In genomic region chr5:34053133-34053532, GRCh38 we compare ENCODE assay signal across 15 cellular contexts. TPM values are rescaled to one million over a fixed set of nuclear protein-coding genes. Genes with fewer than 3 reads are reported as not detected.
DNase-seq lines count a peak whose midpoint lies in the region; ATAC-seq and TF ChIP-seq lines count a peak whose summit lies in the region.
"Had no signal": no experiment of that assay in that cellular context is flagged by ENCODE, and none has a peak within 500 bp of the region (broad histone marks: within the 10 kb centered on the region; RNA-seq: fewer than 3 reads in every experiment).

No MANE protein-coding gene starts in this region.

- intact Hi-C loops in MCF 10A (cut with micrococcal nuclease) (no loop called here), breast epithelium (cut with DNase I; ENCODE audit: low total_unique reads) (no loop called here), right cardiac atrium (cut with DNase I) (no loop called here), aorta (cut with DNase I) (loop anchor here in 1 of 2 donors (5.0 kb wide), 1 partner anchor 46 kb away; the partner anchor contains the start of gene AMACR), prostate gland (cut with DNase I) (no loop called here)

- POLR2A ChIA-PET in MCF 10A (lab: Yijun Ruan, JAX), result interaction anchor here (0.6 to 2.1 kb wide), 6 partner anchors 8 to 862 kb away, joined by 5 to 9 read pairs (median 5); partner anchors contain the start of genes AMACR, BRIX1, C1QTNF3 and RAD1

- H3K4me1 ChIP-seq in breast epithelium (no peaks in the 10 kb centered on the region), right cardiac atrium (ENCODE audit: control insufficient read depth, insufficient read depth, low read length) (peaks cover 2% of the 10 kb centered on the region), aorta (ENCODE audit: control insufficient read depth in 1 of 2, insufficient read depth in 2 of 2, low read length in 2 of 2) (no peaks in the 10 kb centered on the region), prostate gland (replicated peaks) (no peaks in the 10 kb centered on the region)

- TF ChIP-seq CTCF in MCF 10A (IDR thresholded peaks at IDR 0.05; ENCODE audit: unreplicated experiment), result no peak
- no peak for TF ChIP-seq CTCF in breast epithelium (IDR thresholded peaks at IDR 0.05)
- no peak for TF ChIP-seq CTCF in brain (conservative IDR thresholded peaks at IDR 0.05)
- no peak for TF ChIP-seq CTCF in prostate gland (IDR thresholded peaks at IDR 0.05)
- no peak for TF ChIP-seq CTCF in GM10266 (IDR thresholded peaks at IDR 0.05; ENCODE audit: control insufficient read depth, insufficient read depth, low read depth, missing control alignments)

- no peak for TF ChIP-seq POLR2A in breast epithelium (IDR thresholded peaks at IDR 0.05)
- no peak for TF ChIP-seq POLR2A in prostate gland (IDR thresholded peaks at IDR 0.05)

- H3K27me3 ChIP-seq in breast epithelium (no peaks in the 10 kb centered on the region), right cardiac atrium (ENCODE audit: control insufficient read depth, insufficient read depth) (no peaks in the 10 kb centered on the region), aorta (ENCODE audit: control insufficient read depth in 1 of 2, insufficient read depth in 2 of 2, low read length in 1 of 2) (no peaks in the 10 kb centered on the region), prostate gland (replicated peaks; ENCODE audit: insufficient read depth) (no peaks in the 10 kb centered on the region)

- DNase-seq in MCF 10A (ENCODE audit: unreplicated experiment) (peak; percentile 10), breast epithelium (ENCODE audit: low spot score in 2 of 2) (no peak), right cardiac atrium (no peak), aorta (no peak), prostate gland (ENCODE audit: low spot score) (no peak), GM10266 (ENCODE audit: extremely low spot score) (no peak), Ammon's horn (ENCODE audit: low spot score) (no peak)
- DNase-seq: 8988T, hippocampal formation, NCI-H1105 had no signal

- no peaks in the 10 kb centered on the region for H3K36me3 ChIP-seq in breast epithelium
- H3K36me3 ChIP-seq in aorta (ENCODE audit: control insufficient read depth in 1 of 2, insufficient read depth in 2 of 2, low read length in 1 of 2), result no peaks in the 10 kb centered on the region
- H3K36me3 ChIP-seq in prostate gland, result no peaks in the 10 kb centered on the region

- H3K4me1 Mint-ChIP-seq in MCF 10A (ENCODE audit: insufficient read depth, unreplicated experiment), result peaks cover 10% of the 10 kb centered on the region
- H3K4me1 Mint-ChIP-seq in brain, result peaks cover 49% of the 10 kb centered on the region
- H3K4me1 Mint-ChIP-seq: central memory CD8-positive, alpha-beta T cell had no signal

- H3K9me3 ChIP-seq in breast epithelium, result no peaks in the 10 kb centered on the region
- no peaks in the 10 kb centered on the region for H3K9me3 ChIP-seq in right cardiac atrium (ENCODE audit: control insufficient read depth, low read length)
- no peaks in the 10 kb centered on the region for H3K9me3 ChIP-seq in aorta (ENCODE audit: control insufficient read depth, low read length)
- H3K9me3 ChIP-seq in prostate gland, result no peaks in the 10 kb centered on the region

- peaks cover 10% of the 10 kb centered on the region for H3K36me3 Mint-ChIP-seq in MCF 10A (ENCODE audit: insufficient read depth, unreplicated experiment)
- peaks cover 43% of the 10 kb centered on the region for H3K36me3 Mint-ChIP-seq in brain

- H3K27me3 Mint-ChIP-seq in MCF 10A (ENCODE audit: insufficient read depth, unreplicated experiment) (no peaks in the 10 kb centered on the region), brain (no peaks in the 10 kb centered on the region)
- H3K27me3 Mint-ChIP-seq: central memory CD8-positive, alpha-beta T cell; stimulated activated naive CD8-positive, alpha-beta T cell treated with anti-CD3 and anti-CD28 coated beads, Interleukin-15, Interleukin-2, amounts not matched to agents 100 ng/mL and 50 ng/mL, for 24 hours had no signal

- 75% methylated on average over 2 of the region's 2 CpGs for WGBS in right cardiac atrium
- WGBS in aorta, 2 donors, result 14 to 15% methylated on average over 2 of the region's 2 CpGs
- 24% methylated on average over 2 of the region's 2 CpGs for WGBS in prostate gland

- ATAC-seq in right cardiac atrium (no peak), aorta (ENCODE audit: low FRiP score) (peak; percentile 72)
- ATAC-seq: HCT116 had no signal

- no peak overlapping the region for H3K27ac ChIP-seq in breast epithelium
- peak overlapping the region; percentile 18 for H3K27ac ChIP-seq in right cardiac atrium (ENCODE audit: low read length)
- H3K27ac ChIP-seq in aorta (ENCODE audit: low read depth in 1 of 2, low read length in 2 of 2), result peak overlapping the region in 1 of 2 donors; percentile 15
- H3K27ac ChIP-seq in prostate gland, result no peak overlapping the region
- H3K27ac ChIP-seq: HL-60 had no signal

- H3K27ac Mint-ChIP-seq in MCF 10A (ENCODE audit: low read depth, unreplicated experiment) (no peak overlapping the region), brain (peak overlapping the region in 3 of 5 experiments; percentile 72 to 87 (median 77))
- H3K27ac Mint-ChIP-seq: stimulated activated naive CD8-positive, alpha-beta T cell treated with anti-CD3 and anti-CD28 coated beads, Interleukin-15, Interleukin-2, amounts not matched to agents 100 ng/mL and 50 ng/mL, for 24 hours had no signal

- CTCF ChIA-PET in MCF 10A (lab: Yijun Ruan, JAX), result interaction anchor here (1.6 kb wide), 1 partner anchor 47 kb away, joined by 5 read pairs; no protein-coding TSS in a partner anchor

- H3K4me3 ChIP-seq in breast epithelium (no peak overlapping the region), right cardiac atrium (ENCODE audit: low read length) (no peak overlapping the region), aorta (ENCODE audit: low read length in 2 of 2) (no peak overlapping the region), prostate gland (no peak overlapping the region)

- H3K9me3 Mint-ChIP-seq in MCF 10A (ENCODE audit: unreplicated experiment), result no peaks in the 10 kb centered on the region
- no peaks in the 10 kb centered on the region for H3K9me3 Mint-ChIP-seq in brain
- H3K9me3 Mint-ChIP-seq: central memory CD8-positive, alpha-beta T cell; stimulated activated naive CD8-positive, alpha-beta T cell treated with anti-CD3 and anti-CD28 coated beads, Interleukin-15, Interleukin-2, amounts not matched to agents 100 ng/mL and 50 ng/mL, for 24 hours had no signal

- no TSS peak for BruUV-seq in MCF 10A (replicated peaks; lab: Mats Ljungman, UMichigan)

- H3K4me3 Mint-ChIP-seq in MCF 10A (ENCODE audit: unreplicated experiment) (no peak overlapping the region), brain (no peak overlapping the region)
- H3K4me3 Mint-ChIP-seq: central memory CD8-positive, alpha-beta T cell; stimulated activated naive CD8-positive, alpha-beta T cell treated with anti-CD3 and anti-CD28 coated beads, Interleukin-15, Interleukin-2, amounts not matched to agents 100 ng/mL and 50 ng/mL, for 24 hours had no signal

RNA-seq across cellular contexts. Expression of gene C1QTNF3, which starts 10.1 kb away (rescaled TPM):
- total RNA-seq in MCF 10A (2022) (0.49 and 0.64 TPM in 2 replicates), breast epithelium (10 to 100 TPM in 2 of 3 donors, 1 to 10 TPM in 1; 4.0 to 28.8 (median 22.2) TPM), right cardiac atrium (1 to 10 TPM; 1.5 to 3.3 (median 2.3) TPM), aorta (10 to 100 TPM in 1 of 2 donors, 1 to 10 TPM in 1; 5.6 to 38.8 TPM), prostate gland (1 to 10 TPM; 1.6 to 8.2 TPM)
- polyA plus RNA-seq in brain (ENCODE audit: insufficient read depth, low read depth, low replicate concordance) (2.4 TPM), right cardiac atrium (4.3 TPM), aorta (1 to 10 TPM in 1 of 2 donors, not detected in 1; 3.1 TPM)

RNA-seq across cellular contexts. Expression of gene AMACR, which starts 45.3 kb away (rescaled TPM):
- total RNA-seq in MCF 10A (2022) (6.6 and 7.9 TPM in 2 replicates), breast epithelium (10 to 100 TPM in 2 of 3 donors, 1 to 10 TPM in 1; 8.2 to 14.4 (median 13.8) TPM), right cardiac atrium (10 to 100 TPM in 3 of 4 donors, 1 to 10 TPM in 1; 6.2 to 19.1 (median 11.1) TPM), aorta (10 to 100 TPM in 1 of 2 donors, 1 to 10 TPM in 1; 5.0 to 11.4 TPM), prostate gland (10 to 100 TPM; 14.8 to 21.8 TPM)
- polyA plus RNA-seq in brain (ENCODE audit: insufficient read depth, low read depth, low replicate concordance) (23.1 TPM), right cardiac atrium (14.6 TPM), aorta (1 to 10 TPM; 6.8 to 8.5 TPM)
